1 cellular context compared by ENCODE assay signal in genomic region chr6:87700351-87700728, GRCh38.
TF ChIP-seq lines count a peak whose summit lies in the region.

No MANE protein-coding gene starts in this region.

TF ChIP-seq in GM23338, 12 proteins besides CTCF, POLR2A, EP300 and RAD21 (continued from another document):
- TF ChIP-seq ETS1 (IDR thresholded peaks at IDR 0.05): no peak
- TF ChIP-seq POLR2AphosphoS5 (IDR thresholded peaks at IDR 0.05; ENCODE audit: low read depth): no peak
